ENCODE assay signal across 10 cellular contexts in the genomic region with DNA sequence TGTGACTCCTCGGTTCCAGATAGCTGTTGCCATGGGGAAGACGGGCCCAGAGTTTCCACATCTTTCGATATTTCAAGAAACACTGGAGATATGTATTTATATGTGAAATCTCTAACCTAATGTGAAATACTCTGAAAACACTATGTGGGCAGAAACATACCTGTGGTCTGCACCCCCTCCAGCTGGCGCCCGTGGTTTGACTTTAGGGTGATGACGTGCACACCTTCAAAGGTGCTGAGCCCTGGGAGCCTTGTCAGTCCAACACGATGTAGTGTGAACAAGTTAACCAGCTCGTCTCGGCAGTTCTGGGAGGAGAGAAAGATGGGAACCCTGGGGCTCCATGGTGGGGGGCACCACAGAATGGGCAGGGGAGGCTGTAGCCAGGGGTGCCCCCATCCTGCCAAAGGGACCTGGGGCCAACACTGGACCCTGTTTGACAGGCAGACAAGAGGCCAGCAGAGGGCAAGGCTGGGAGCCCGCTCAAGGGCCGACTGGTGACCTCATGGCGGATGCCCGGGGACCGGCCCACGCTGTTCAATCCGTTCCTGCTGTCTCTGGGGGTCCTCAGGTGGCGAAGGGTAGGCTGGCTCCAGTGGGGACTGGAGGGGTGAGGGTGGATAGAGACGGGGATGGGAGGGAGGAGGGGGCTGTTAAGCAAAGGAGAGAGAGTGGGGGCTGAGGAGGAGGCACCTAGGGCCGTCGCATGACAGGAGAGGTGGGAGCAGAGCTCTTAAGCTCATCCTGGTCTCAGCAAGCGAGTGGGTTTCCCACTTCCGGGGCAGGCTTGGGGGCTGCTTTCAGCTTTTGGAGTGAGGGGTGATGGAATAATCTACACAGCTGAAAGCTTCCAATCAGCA. TPM values are rescaled to one million over a fixed set of nuclear protein-coding genes. Genes with fewer than 3 reads are reported as not detected.
DNase-seq lines count a peak whose midpoint lies in the region; ATAC-seq and TF ChIP-seq lines count a peak whose summit lies in the region.
"Had no signal": no experiment of that assay in that cellular context is flagged by ENCODE, and none has a peak within 500 bp of the region (broad histone marks: within the 10 kb centered on the region; RNA-seq: fewer than 3 reads in every experiment).

No MANE protein-coding gene starts in this region.

- H3K14ac ChIP-seq in neuronal stem cell (ENCODE audit: low read length), result no peak overlapping the region

- no peaks in the 10 kb centered on the region for H3K9me3 ChIP-seq in neuronal stem cell (replicated peaks in 1 of 2; ENCODE audit: control insufficient read depth in 2 of 2, insufficient read depth in 1 of 2, low read depth in 1 of 2, low read length in 2 of 2)
- H3K9me3 ChIP-seq in uterus, result no peaks in the 10 kb centered on the region

- peaks cover 3 to 13% of the 10 kb centered on the region in 2 donors for H3K36me3 ChIP-seq in neuronal stem cell (replicated peaks in 1 of 2; ENCODE audit: control insufficient read depth in 2 of 2, insufficient read depth in 2 of 2, low read length in 2 of 2)
- H3K36me3 ChIP-seq in uterus, result no peaks in the 10 kb centered on the region

- H3K79me1 ChIP-seq in neuronal stem cell (ENCODE audit: low read depth, low read length), result no peaks in the 10 kb centered on the region

- H4K8ac ChIP-seq in neuronal stem cell (ENCODE audit: low read depth, low read length), result no peak overlapping the region

- H3K27me3 ChIP-seq in neuronal stem cell (ENCODE audit: control insufficient read depth in 3 of 3, insufficient read depth in 3 of 3, low read depth in 1 of 3, low read length in 3 of 3) (peaks cover 0 to 2% (median 0%) of the 10 kb centered on the region in 3 experiments), uterus (no peaks in the 10 kb centered on the region)

- peak overlapping the region; percentile 46 for H4K91ac ChIP-seq in neuronal stem cell (ENCODE audit: low read depth, low read length, poor library complexity)

- no peak overlapping the region for H3K9ac ChIP-seq in neuronal stem cell (ENCODE audit: low read depth, low read length, poor library complexity)

- no peak overlapping the region for H3K27ac ChIP-seq in neuronal stem cell (replicated peaks; ENCODE audit: low read length)
- peak overlapping the region; percentile 72 to 93 for H3K27ac ChIP-seq in uterus

- H3K4me3 ChIP-seq in neuronal stem cell (ENCODE audit: low read length in 2 of 2) (no peak overlapping the region), uterus (no peak overlapping the region)

- H3K4ac ChIP-seq in neuronal stem cell (ENCODE audit: low read length), result peak overlapping the region; percentile 32

- peak overlapping the region; percentile 39 for H3K18ac ChIP-seq in neuronal stem cell (ENCODE audit: low read length)

- no peak for TF ChIP-seq POLR2A in uterus (IDR thresholded peaks at IDR 0.05)

- no peak overlapping the region for H3K4me2 ChIP-seq in neuronal stem cell (ENCODE audit: insufficient read depth, low read length, poor library complexity, severe bottlenecking)

- peaks cover 7% of the 10 kb centered on the region for H3K27me3 Mint-ChIP-seq in brain
- peaks cover 9% of the 10 kb centered on the region for H3K27me3 Mint-ChIP-seq in glutamatergic neuron (ENCODE audit: unreplicated experiment)

- no peak overlapping the region for H2BK12ac ChIP-seq in neuronal stem cell (ENCODE audit: low read length)

- peak overlapping the region; percentile 36 for H2BK120ac ChIP-seq in neuronal stem cell (ENCODE audit: low read depth, low read length)

- H2BK5ac ChIP-seq in neuronal stem cell (ENCODE audit: low read length), result peak overlapping the region; percentile 30

- WGBS in neuronal stem cell (ENCODE audit: extremely low coverage in 2 of 2, insufficient read length in 2 of 2, insufficient replicate concordance in 1 of 2), 2 donors, result no CpG with 5 or more reads among the region's 22 CpGs

- H3K36me3 Mint-ChIP-seq in brain (peaks cover 7% of the 10 kb centered on the region), glutamatergic neuron (ENCODE audit: unreplicated experiment) (peaks cover 5% of the 10 kb centered on the region)

- H2AFZ ChIP-seq in neuronal stem cell (ENCODE audit: low read length), result no peak overlapping the region

- H2AK5ac ChIP-seq in neuronal stem cell (ENCODE audit: low read depth, low read length), result peak overlapping the region; percentile 93

- DNase-seq in left cardiac atrium (no peak), Right ventricle myocardium inferior (ENCODE audit: missing footprints) (no peak), neuronal stem cell (ENCODE audit: low spot score) (no peak), uterus (peak in 1 of 2 donors; percentile 45), DMS114 treated with DMSO at 0.1 percent for 48 hours (lab: John Stamatoyannopoulos, UW; ENCODE audit: unreplicated experiment) (no peak), glutamatergic neuron (no peak)
- no peak for DNase-seq in stimulated activated CD4-positive, alpha-beta T cell treated with anti-CD3 and anti-CD28 coated beads, Interleukin-2, amount 100 ng/mL, for 24 hours
- DNase-seq: GDM1, NCI-H2171 had no signal

- TF ChIP-seq CTCF in brain (conservative IDR thresholded peaks at IDR 0.05) (no peak), uterus (IDR thresholded peaks at IDR 0.05) (no peak), glutamatergic neuron (IDR thresholded peaks at IDR 0.05; ENCODE audit: partially characterized antibody, unreplicated experiment) (no peak)

- peak overlapping the region in 3 of 5 experiments; percentile 63 to 90 (median 85) for H3K27ac Mint-ChIP-seq in brain
- H3K27ac Mint-ChIP-seq in glutamatergic neuron (ENCODE audit: unreplicated experiment), result no peak overlapping the region

- peak overlapping the region; percentile 37 for H3K23ac ChIP-seq in neuronal stem cell (ENCODE audit: low read depth, low read length, poor library complexity)

- peaks cover 9 to 15% of the 10 kb centered on the region in 2 donors for H3K4me1 ChIP-seq in neuronal stem cell (ENCODE audit: control insufficient read depth in 2 of 2, insufficient read depth in 1 of 2, low read depth in 1 of 2, low read length in 2 of 2)
- peaks cover 21 to 28% of the 10 kb centered on the region in 2 donors for H3K4me1 ChIP-seq in uterus

- H2BK15ac ChIP-seq in neuronal stem cell (ENCODE audit: low read length), result no peak overlapping the region

- H3K9me3 Mint-ChIP-seq in brain (no peaks in the 10 kb centered on the region), glutamatergic neuron (ENCODE audit: unreplicated experiment) (peaks cover 14% of the 10 kb centered on the region)

- peaks cover 27% of the 10 kb centered on the region for H3K4me1 Mint-ChIP-seq in brain
- peaks cover 9% of the 10 kb centered on the region for H3K4me1 Mint-ChIP-seq in glutamatergic neuron (ENCODE audit: low read depth, unreplicated experiment)

- H3K4me3 Mint-ChIP-seq in brain (no peak overlapping the region), glutamatergic neuron (ENCODE audit: unreplicated experiment) (no peak overlapping the region)

- ATAC-seq in left cardiac atrium (peak; percentile 1 to 3), Right ventricle myocardium inferior (no peak)

- intact Hi-C loops in left cardiac atrium (cut with DNase I) (loop anchor here in 1 of 2 donors (5.0 kb wide), 1 partner anchor 53 kb away; a partner anchor contains a TSS), Right ventricle myocardium inferior (cut with DNase I) (no loop called here), uterus (cut with DNase I; ENCODE audit: low total_unique reads) (no loop called here)

RNA-seq across cellular contexts. Expression of a gene that starts 43.8 kb away (rescaled TPM):
- 100 to 1,000 TPM in 1 of 2 donors, 10 to 100 TPM in 1; 83.5 to 118 TPM for total RNA-seq in left cardiac atrium
- total RNA-seq in Right ventricle myocardium inferior, result 90.1 TPM
- polyA plus RNA-seq in brain (ENCODE audit: insufficient read depth, low read depth, low replicate concordance), result 18.3 TPM
- polyA plus RNA-seq in neuronal stem cell (2013, experiment 1 of 2), result 17.8 TPM
- polyA plus RNA-seq in neuronal stem cell (2013, experiment 2 of 2), result 17.3 TPM
- total RNA-seq in uterus, result 100 to 1,000 TPM in 3 of 4 donors, 10 to 100 TPM in 1; 56.2 to 177 (median 127) TPM
- 33.7 TPM for total RNA-seq in glutamatergic neuron (ENCODE audit: unreplicated experiment)

RNA-seq across cellular contexts. Expression of a gene that starts 54.5 kb away (rescaled TPM):
- 10 to 100 TPM; 13.7 TPM for total RNA-seq in left cardiac atrium
- 14.1 TPM for total RNA-seq in Right ventricle myocardium inferior
- polyA plus RNA-seq in brain (ENCODE audit: insufficient read depth, low read depth, low replicate concordance), result 27.5 TPM
- polyA plus RNA-seq in neuronal stem cell (2013, experiment 1 of 2), result 22.6 TPM
- polyA plus RNA-seq in neuronal stem cell (2013, experiment 2 of 2), result 19.5 TPM
- 10 to 100 TPM; 11.8 to 74.3 (median 20.9) TPM for total RNA-seq in uterus
- 9.9 TPM for total RNA-seq in glutamatergic neuron (ENCODE audit: unreplicated experiment)
